Comparison of ENCODE assay signal across 24 cellular contexts in the genomic region with DNA sequence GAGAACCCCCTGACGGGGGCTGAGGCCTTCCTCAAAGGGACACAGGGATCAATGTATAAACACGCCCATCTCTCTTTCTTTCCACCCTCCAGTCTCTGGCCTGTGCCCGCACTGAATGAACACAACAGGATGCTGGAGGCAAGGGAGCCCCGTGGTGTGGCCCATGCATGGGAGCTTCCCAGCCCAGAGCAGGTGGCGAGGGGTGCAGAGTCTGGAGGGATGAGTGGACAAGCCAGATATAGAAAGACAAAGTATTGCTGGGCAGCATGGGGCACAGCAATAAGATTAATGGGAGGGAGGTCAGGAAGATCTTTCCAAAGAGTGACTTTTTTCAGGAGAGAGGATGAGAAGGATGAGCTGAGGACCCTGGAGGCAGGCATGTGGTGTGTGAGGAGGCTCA.
A peak's percentile ranks its signal among the peaks of the same experiment; 100 is the strongest.
DNase-seq lines count a peak whose midpoint lies in the region; ATAC-seq, FAIRE-seq and TF ChIP-seq lines count a peak whose summit lies in the region.
"Had no signal": no experiment of that assay in that cellular context is flagged by ENCODE, and none has a peak within 500 bp of the region (broad histone marks: within the 10 kb centered on the region; RNA-seq: fewer than 3 reads in every experiment).

No MANE protein-coding gene starts in this region.

- peak overlapping the region; percentile 13 for H3K27ac Mint-ChIP-seq in activated naive CD8-positive, alpha-beta T cell treated with anti-CD3 and anti-CD28 coated beads, Interleukin-2, amount 50 U/mL, for 24 hours
- H3K27ac Mint-ChIP-seq in stimulated activated memory B cell treated with anti-CD40 and anti-IgM and Interleukin-4, amounts not matched to agents 10 μg/mL and 1 μg/mL and 100 μg/mL, for 72 hours = peak overlapping the region; percentile 40
- H3K27ac Mint-ChIP-seq in nephron progenitor cell = no peak overlapping the region
- H3K27ac Mint-ChIP-seq: CD8-positive, alpha-beta memory T cell had no signal

- H3K9me3 Mint-ChIP-seq in activated naive CD8-positive, alpha-beta T cell treated with anti-CD3 and anti-CD28 coated beads, Interleukin-2, amount 50 U/mL, for 24 hours = no peaks in the 10 kb centered on the region
- no peaks in the 10 kb centered on the region for H3K9me3 Mint-ChIP-seq in stimulated activated memory B cell treated with anti-CD40 and anti-IgM and Interleukin-4, amounts not matched to agents 10 μg/mL and 1 μg/mL and 100 μg/mL, for 72 hours
- peaks cover 7% of the 10 kb centered on the region for H3K9me3 Mint-ChIP-seq in nephron progenitor cell
- H3K9me3 Mint-ChIP-seq: CD8-positive, alpha-beta memory T cell had no signal

- no peak overlapping the region for H3K9ac ChIP-seq in BLaER1
- H3K9ac ChIP-seq: GM23248 had no signal

- no peak for ATAC-seq in activated naive CD8-positive, alpha-beta T cell treated with anti-CD3 and anti-CD28 coated beads, Interleukin-2, amount 50 U/mL, for 24 hours
- ATAC-seq in stimulated activated memory B cell treated with anti-CD40 and anti-IgM and Interleukin-4, amounts not matched to agents 10 μg/mL and 1 μg/mL and 100 μg/mL, for 72 hours = no peak
- ATAC-seq in GM19455 (IDR thresholded peaks at IDR 0.05; ENCODE audit: unreplicated experiment) = no peak
- no peak for ATAC-seq in pancreas
- ATAC-seq: GM12878 had no signal

- H3K9me3 ChIP-seq in BLaER1 (peaks cover 7% of the 10 kb centered on the region), pancreas (no peaks in the 10 kb centered on the region)

- H3K4me3 ChIP-seq in BLaER1 (no peak overlapping the region), pancreas (no peak overlapping the region)
- H3K4me3 ChIP-seq: GM12878, GM23248 had no signal

- FAIRE-seq in pancreas (lab: Jason Lieb, UNC) = no peak
- FAIRE-seq: GM12878, GM19239, H54, HTR-8/SVneo had no signal

- H3K4me2 ChIP-seq in BLaER1 = peak overlapping the region; percentile 81

- H3K27me3 ChIP-seq in BLaER1 = no peaks in the 10 kb centered on the region
- H3K27me3 ChIP-seq in pancreas = no peaks in the 10 kb centered on the region

- H3K4me3 Mint-ChIP-seq in activated naive CD8-positive, alpha-beta T cell treated with anti-CD3 and anti-CD28 coated beads, Interleukin-2, amount 50 U/mL, for 24 hours = no peak overlapping the region
- no peak overlapping the region for H3K4me3 Mint-ChIP-seq in stimulated activated memory B cell treated with anti-CD40 and anti-IgM and Interleukin-4, amounts not matched to agents 10 μg/mL and 1 μg/mL and 100 μg/mL, for 72 hours
- H3K4me3 Mint-ChIP-seq in nephron progenitor cell = no peak overlapping the region
- H3K4me3 Mint-ChIP-seq: CD4-positive, CD25-positive, alpha-beta regulatory T cell; CD8-positive, alpha-beta memory T cell had no signal

- no peaks in the 10 kb centered on the region for H4K20me1 ChIP-seq in BLaER1

- peaks cover 3% of the 10 kb centered on the region for H3K27me3 Mint-ChIP-seq in activated naive CD8-positive, alpha-beta T cell treated with anti-CD3 and anti-CD28 coated beads, Interleukin-2, amount 50 U/mL, for 24 hours
- H3K27me3 Mint-ChIP-seq in stimulated activated memory B cell treated with anti-CD40 and anti-IgM and Interleukin-4, amounts not matched to agents 10 μg/mL and 1 μg/mL and 100 μg/mL, for 72 hours = no peaks in the 10 kb centered on the region
- H3K27me3 Mint-ChIP-seq in nephron progenitor cell (ENCODE audit: low read depth, poor library complexity) = peaks cover 17% of the 10 kb centered on the region

- no peak for TF ChIP-seq CTCF in nephron progenitor cell (IDR thresholded peaks at IDR 0.05)
- no peak for TF ChIP-seq CTCF in pancreas (IDR thresholded peaks at IDR 0.05)

- no peaks in the 10 kb centered on the region for H3K36me3 ChIP-seq in BLaER1
- no peaks in the 10 kb centered on the region for H3K36me3 ChIP-seq in pancreas

- intact Hi-C loops in posterior vena cava (cut with DNase I) = loop anchor here (5.0 to 10.0 kb wide), 2 partner anchors 430 to 752 kb away; no protein-coding TSS in a partner anchor
- intact Hi-C loops in pancreas (cut with DNase I) = loop anchor here in 2 of 3 donors (10.0 kb wide), 2 partner anchors 110 to 440 kb away; no protein-coding TSS in a partner anchor

- H3K4me1 ChIP-seq in BLaER1 (peaks cover 89% of the 10 kb centered on the region), pancreas (no peaks in the 10 kb centered on the region)

- H3K4me1 Mint-ChIP-seq in activated naive CD8-positive, alpha-beta T cell treated with anti-CD3 and anti-CD28 coated beads, Interleukin-2, amount 50 U/mL, for 24 hours = peaks cover 24% of the 10 kb centered on the region
- H3K4me1 Mint-ChIP-seq in stimulated activated memory B cell treated with anti-CD40 and anti-IgM and Interleukin-4, amounts not matched to agents 10 μg/mL and 1 μg/mL and 100 μg/mL, for 72 hours = peaks cover 10% of the 10 kb centered on the region
- peaks cover 46% of the 10 kb centered on the region for H3K4me1 Mint-ChIP-seq in nephron progenitor cell

- no peak for DNase-seq in activated naive CD8-positive, alpha-beta T cell treated with anti-CD3 and anti-CD28 coated beads, Interleukin-2, amount 50 U/mL, for 24 hours
- DNase-seq in posterior vena cava (ENCODE audit: low spot score) (peak; percentile 62), nephron progenitor cell (no peak), NAMALWA (ENCODE audit: low spot score) (no peak), pancreas (no peak)
- DNase-seq: 8988T; C1 segment of cervical spinal cord; CD4-positive, CD25-positive, alpha-beta regulatory T cell; CD8-positive, alpha-beta memory T cell; COR-L47; DMS 273 treated with DMSO at 0.1 percent for 48 hours; DMS53; DND-41; EL; GM23248; HCEC 1CT; IMR-90 had no signal

- WGBS in pancreas, 2 donors = 74 to 79% methylated on average over 5 of the region's 5 CpGs

- no peaks in the 10 kb centered on the region for H3K36me3 Mint-ChIP-seq in activated naive CD8-positive, alpha-beta T cell treated with anti-CD3 and anti-CD28 coated beads, Interleukin-2, amount 50 U/mL, for 24 hours (ENCODE audit: low read depth)
- H3K36me3 Mint-ChIP-seq in stimulated activated memory B cell treated with anti-CD40 and anti-IgM and Interleukin-4, amounts not matched to agents 10 μg/mL and 1 μg/mL and 100 μg/mL, for 72 hours = no peaks in the 10 kb centered on the region
- H3K36me3 Mint-ChIP-seq in nephron progenitor cell (ENCODE audit: low read depth) = peaks cover under 1% of the 10 kb centered on the region
- H3K36me3 Mint-ChIP-seq: CD4-positive, CD25-positive, alpha-beta regulatory T cell had no signal

- H3K27ac ChIP-seq in BLaER1 (peak overlapping the region; percentile 27), pancreas (no peak overlapping the region)
- H3K27ac ChIP-seq: GM23248 had no signal
